Comparison of ENCODE assay signal across 8 cellular contexts in the genomic region with DNA sequence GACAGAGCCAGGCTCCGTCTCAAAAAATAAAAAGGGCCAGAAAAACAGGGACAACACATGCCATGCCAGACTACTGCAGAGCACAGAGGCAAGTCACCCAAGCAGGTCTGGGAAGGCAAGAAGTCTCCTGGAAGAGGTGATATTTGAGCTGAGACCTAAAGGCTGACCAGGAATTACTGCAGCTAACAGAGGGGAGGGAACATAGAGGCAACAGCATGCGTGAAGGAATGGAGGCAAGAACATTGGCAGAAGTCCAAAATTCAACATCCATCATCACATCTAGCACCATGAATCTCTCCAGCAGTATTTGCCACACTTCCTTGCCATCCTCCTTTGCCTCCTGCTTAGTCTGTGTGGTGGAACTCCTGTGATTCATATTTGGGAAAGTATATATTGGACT. TPM values are rescaled to one million over a fixed set of nuclear protein-coding genes. Genes with fewer than 3 reads are reported as not detected.
A peak's percentile ranks its signal among the peaks of the same experiment; 100 is the strongest.
DNase-seq lines count a peak whose midpoint lies in the region; ATAC-seq and TF ChIP-seq lines count a peak whose summit lies in the region.

No MANE protein-coding gene starts in this region.

- H3K27ac ChIP-seq in coronary artery (no peak overlapping the region), neutrophil (peak overlapping the region; percentile 65), sigmoid colon (peak overlapping the region in 1 of 4 donors; percentile 78)

- TF ChIP-seq CTCF in GM12864 (IDR thresholded peaks at IDR 0.05; ENCODE audit: low read depth, low read length, missing control alignments), result no peak
- no peak for TF ChIP-seq CTCF in coronary artery (IDR thresholded peaks at IDR 0.05)
- TF ChIP-seq CTCF in neutrophil (IDR thresholded peaks at IDR 0.05), result no peak
- no peak for TF ChIP-seq CTCF in sigmoid colon (IDR thresholded peaks at IDR 0.05)

- DNase-seq in GM12864 (ENCODE audit: low read depth) (no peak), NCI-H2029 (lab: John Stamatoyannopoulos, UW) (peak; percentile 23), coronary artery (ENCODE audit: low spot score) (no peak), sigmoid colon (no peak), Kasumi-1 (lab: John Stamatoyannopoulos, UW) (no peak), AML-193 (lab: John Stamatoyannopoulos, UW) (no peak)

- TF ChIP-seq EP300 in sigmoid colon (IDR thresholded peaks at IDR 0.05), result no peak

- H3K27me3 ChIP-seq in neutrophil, result no peaks in the 10 kb centered on the region
- H3K27me3 ChIP-seq in sigmoid colon, result no peaks in the 10 kb centered on the region

- WGBS in sigmoid colon, 2 donors, result 22 to 58% methylated on average over 2 of the region's 2 CpGs

- H3K4me3 ChIP-seq in GM12864 (ENCODE audit: low read depth, low read length), result peak overlapping the region; percentile 95; the same call in 1 of the 2 replicates
- H3K4me3 ChIP-seq in coronary artery, result peak overlapping the region; percentile 90
- H3K4me3 ChIP-seq in neutrophil (ENCODE audit: low read depth in 1 of 2, low read length in 1 of 2), result peak overlapping the region; percentile 87 to 97
- peak overlapping the region in 2 of 4 donors; percentile 79 to 81 for H3K4me3 ChIP-seq in sigmoid colon

- no peak for TF ChIP-seq POLR2A in sigmoid colon (IDR thresholded peaks at IDR 0.05)

- H3K4me1 ChIP-seq in neutrophil (ENCODE audit: control insufficient read depth in 1 of 2, insufficient read depth in 1 of 2, low read depth in 1 of 2, low read length in 1 of 2) (peaks cover 45 to 53% of the 10 kb centered on the region in 2 experiments), sigmoid colon (peaks cover 0 to 30% (median 18%) of the 10 kb centered on the region in 4 donors)

- H3K9me3 ChIP-seq in neutrophil (no peaks in the 10 kb centered on the region), sigmoid colon (no peaks in the 10 kb centered on the region)

- ATAC-seq in HG02798 (IDR thresholded peaks at IDR 0.05; ENCODE audit: poor library complexity, unreplicated experiment), result no peak

- H3K36me3 ChIP-seq in neutrophil (no peaks in the 10 kb centered on the region), sigmoid colon (no peaks in the 10 kb centered on the region)

- intact Hi-C loops in sigmoid colon (cut with DNase I), result loop anchor here (5.0 kb wide), 1 partner anchor 179 kb away; the partner anchor contains the start of gene RAF1

RNA-seq across cellular contexts. Expression of gene TSEN2, which starts 0.9 kb away (rescaled TPM):
- total RNA-seq in sigmoid colon, result 10 to 100 TPM; 16.1 to 23.0 (median 20.4) TPM
- 10 to 100 TPM in 1 of 3 donors, 1 to 10 TPM in 2; 4.2 to 16.0 (median 5.3) TPM for polyA plus RNA-seq in sigmoid colon
